In the genomic region with DNA sequence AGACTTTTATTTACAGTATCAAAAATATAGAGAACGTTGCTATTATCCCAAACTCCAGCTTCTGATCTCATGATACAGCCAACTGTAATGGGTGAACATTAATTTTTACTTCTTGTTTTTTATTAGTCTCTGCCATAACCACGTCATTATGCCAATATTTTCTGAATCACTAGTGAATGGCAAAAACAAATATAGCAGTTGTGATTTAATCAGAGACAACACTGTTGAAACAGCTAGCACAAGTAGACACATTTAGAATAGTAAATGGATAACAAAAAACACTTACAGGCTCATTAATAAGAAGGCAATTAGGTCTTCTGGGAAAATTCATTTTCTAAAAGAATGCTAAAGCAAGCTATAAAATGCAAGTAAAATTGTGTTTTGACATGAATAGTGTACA, we compare ENCODE assay signal across 19 cellular contexts.
"Had no signal": no experiment of that assay in that cellular context is flagged by ENCODE, and none has a peak within 500 bp of the region (broad histone marks: within the 10 kb centered on the region; RNA-seq: fewer than 3 reads in every experiment).

No MANE protein-coding gene starts in this region.

- DNase-seq: activated CD4-positive, alpha-beta T cell treated with anti-CD3 and anti-CD28 coated beads, Interleukin-2, amount 50 U/mL, for 1 hour; activated naive CD4-positive, alpha-beta T cell; activated naive CD8-positive, alpha-beta T cell treated with anti-CD3 and anti-CD28 coated beads, Interleukin-2, amount 10 ng/mL, durations not matched to agents 7 days and 5 days; anterior cingulate cortex; left ventricle myocardium superior; natural killer cell; retina; stimulated activated CD4-positive, alpha-beta T cell treated with anti-CD3 and anti-CD28 coated beads, Interleukin-15, amount 100 ng/mL, for 24 hours; stimulated activated CD4-positive, alpha-beta T cell treated with anti-CD3 and anti-CD28 coated beads, Interleukin-4, amount 100 ng/mL, for 1 hour; stimulated activated naive CD4-positive, alpha-beta T cell; T-cell; T-helper 9 cell had no signal

- H3K27ac Mint-ChIP-seq: activated naive CD8-positive, alpha-beta T cell treated with anti-CD3 and anti-CD28 coated beads, Interleukin-2, amount 10 ng/mL, durations not matched to agents 7 days and 5 days; activated T-helper 1 cell treated with anti-CD3 and anti-CD28 coated beads, Interleukin-12 subunit alpha, Interleukin-12 subunit beta, Interleukin-2, Interleukin-4 antibody, amounts not matched to agents 30 ng/mL and 10 ng/mL and 1 ng/mL, durations not matched to agents 14 hours and 24 hours and 36 hours; natural killer cell; T-cell; type B pancreatic cell had no signal

- H3K9me3 Mint-ChIP-seq: activated naive CD8-positive, alpha-beta T cell treated with anti-CD3 and anti-CD28 coated beads, Interleukin-2, amount 10 ng/mL, durations not matched to agents 7 days and 5 days; activated T-helper 1 cell treated with anti-CD3 and anti-CD28 coated beads, Interleukin-12 subunit alpha, Interleukin-12 subunit beta, Interleukin-2, Interleukin-4 antibody, amounts not matched to agents 30 ng/mL and 10 ng/mL and 1 ng/mL, durations not matched to agents 14 hours and 24 hours and 36 hours; natural killer cell; T-cell; type B pancreatic cell had no signal

- H3K4me3 ChIP-seq: cardiac muscle cell, suprapubic skin had no signal

- H3K36me3 ChIP-seq: cardiac muscle cell, neutrophil, suprapubic skin had no signal

- H3K4me3 Mint-ChIP-seq: activated naive CD8-positive, alpha-beta T cell treated with anti-CD3 and anti-CD28 coated beads, Interleukin-2, amount 10 ng/mL, durations not matched to agents 7 days and 5 days; activated T-helper 1 cell treated with anti-CD3 and anti-CD28 coated beads, Interleukin-12 subunit alpha, Interleukin-12 subunit beta, Interleukin-2, Interleukin-4 antibody, amounts not matched to agents 30 ng/mL and 10 ng/mL and 1 ng/mL, durations not matched to agents 14 hours and 24 hours and 36 hours; natural killer cell; T-cell; type B pancreatic cell had no signal

- ATAC-seq: activated CD4-positive, CD25-positive, alpha-beta regulatory T cell treated with anti-CD3 and anti-CD28 coated beads, Interleukin-2, amount 50 U/mL, for 24 hours; left ventricle myocardium superior; natural killer cell; T-cell had no signal

- H3K4me1 Mint-ChIP-seq: activated naive CD8-positive, alpha-beta T cell treated with anti-CD3 and anti-CD28 coated beads, Interleukin-2, amount 10 ng/mL, durations not matched to agents 7 days and 5 days; natural killer cell had no signal

- H3K36me3 Mint-ChIP-seq: activated naive CD8-positive, alpha-beta T cell treated with anti-CD3 and anti-CD28 coated beads, Interleukin-2, amount 10 ng/mL, durations not matched to agents 7 days and 5 days; natural killer cell; T-cell; type B pancreatic cell had no signal

- H3K27me3 ChIP-seq: cardiac muscle cell, suprapubic skin had no signal

- H3K9me3 ChIP-seq: neutrophil, suprapubic skin had no signal

- H3K4me1 ChIP-seq: parathyroid adenoma had no signal

- H3K27me3 Mint-ChIP-seq: type B pancreatic cell had no signal

- H3K27ac ChIP-seq: cardiac muscle cell, neutrophil, parathyroid adenoma, suprapubic skin had no signal
